12 cellular contexts compared by ENCODE assay signal in genomic region chr22:24431309-24432034, GRCh38. TPM values are rescaled to one million over a fixed set of nuclear protein-coding genes. Genes with fewer than 3 reads are reported as not detected.
DNase-seq lines count a peak whose midpoint lies in the region; ATAC-seq, FAIRE-seq and TF ChIP-seq lines count a peak whose summit lies in the region.
"Had no signal": no experiment of that assay in that cellular context is flagged by ENCODE, and none has a peak within 500 bp of the region (broad histone marks: within the 10 kb centered on the region; RNA-seq: fewer than 3 reads in every experiment).

No MANE protein-coding gene starts in this region.

- H3K9me3 ChIP-seq in mucosa of descending colon, result no peaks in the 10 kb centered on the region
- H3K9me3 ChIP-seq: psoas muscle had no signal

- no TSS peak for BruUV-seq in Calu3 (replicated peaks; lab: Mats Ljungman, UMichigan)

- H3K27ac Mint-ChIP-seq in Calu3 (ENCODE audit: unreplicated experiment), result no peak overlapping the region
- peak overlapping the region; percentile 73 for H3K27ac Mint-ChIP-seq in dendritic cell treated with granulocyte-macrophage colony-stimulating factor and Interleukin-4, amounts not matched to agents 40 ng/mL and 50 ng/mL, for 4 days

- ATAC-seq in sciatic nerve (no peak), mucosa of descending colon (no peak)

- peak overlapping the region; percentile 41 for H3K4me3 Mint-ChIP-seq in Calu3 (ENCODE audit: low read depth, unreplicated experiment)
- no peak overlapping the region for H3K4me3 Mint-ChIP-seq in dendritic cell treated with granulocyte-macrophage colony-stimulating factor and Interleukin-4, amounts not matched to agents 40 ng/mL and 50 ng/mL, for 4 days

- peaks cover 9% of the 10 kb centered on the region for H3K36me3 Mint-ChIP-seq in Calu3 (ENCODE audit: insufficient read depth, unreplicated experiment)
- no peaks in the 10 kb centered on the region for H3K36me3 Mint-ChIP-seq in dendritic cell treated with granulocyte-macrophage colony-stimulating factor and Interleukin-4, amounts not matched to agents 40 ng/mL and 50 ng/mL, for 4 days (ENCODE audit: low read depth)

- TF ChIP-seq CTCF in Calu3 (IDR thresholded peaks at IDR 0.05; ENCODE audit: unreplicated experiment), result no peak
- TF ChIP-seq CTCF in mucosa of descending colon (IDR thresholded peaks at IDR 0.05), result no peak

- peaks cover 26% of the 10 kb centered on the region for H3K27me3 Mint-ChIP-seq in Calu3 (ENCODE audit: unreplicated experiment)
- peaks cover 14% of the 10 kb centered on the region for H3K27me3 Mint-ChIP-seq in dendritic cell treated with granulocyte-macrophage colony-stimulating factor and Interleukin-4, amounts not matched to agents 40 ng/mL and 50 ng/mL, for 4 days

- H3K4me3 ChIP-seq in mucosa of descending colon, result no peak overlapping the region
- H3K4me3 ChIP-seq: psoas muscle had no signal

- TF ChIP-seq POLR2A in GM12892 (IDR thresholded peaks at IDR 0.05; ENCODE audit: low read depth, low read length), result no peak

- FAIRE-seq in GM12892 (lab: Jason Lieb, UNC), result no peak
- FAIRE-seq: colon had no signal

- H3K36me3 ChIP-seq in mucosa of descending colon (ENCODE audit: low read depth), result no peaks in the 10 kb centered on the region

- DNase-seq in Calu3 (no peak), NAMALWA (ENCODE audit: low spot score) (peak; percentile 26), sciatic nerve (ENCODE audit: low spot score) (peak; percentile 49), mucosa of descending colon (no peak), GM12892 (ENCODE audit: insufficient read length) (no peak), putamen (ENCODE audit: low spot score) (no peak)
- DNase-seq: activated effector memory CD4-positive, alpha-beta T cell treated with Interleukin-2 at 50 U/mL for 16 hours; DMS79; NCI-H82 had no signal

- intact Hi-C loops in Calu3 (cut with micrococcal nuclease; ENCODE audit: unreplicated experiment) (no loop called here), sciatic nerve (cut with DNase I) (no loop called here), mucosa of descending colon (cut with DNase I, micrococcal nuclease) (no loop called here)
- intact Hi-C loops in dendritic cell treated with granulocyte-macrophage colony-stimulating factor and Interleukin-4, amounts not matched to agents 40 ng/mL and 50 ng/mL, for 4 days (cut with micrococcal nuclease), result no loop called here

- H3K4me1 Mint-ChIP-seq in Calu3 (ENCODE audit: low read depth, unreplicated experiment), result peaks cover 15% of the 10 kb centered on the region
- peaks cover 93% of the 10 kb centered on the region for H3K4me1 Mint-ChIP-seq in dendritic cell treated with granulocyte-macrophage colony-stimulating factor and Interleukin-4, amounts not matched to agents 40 ng/mL and 50 ng/mL, for 4 days (ENCODE audit: low read depth)

- CTCF ChIA-PET in Calu3 (lab: Charles Lee), result no interaction called here

- H3K4me1 ChIP-seq in mucosa of descending colon (ENCODE audit: low read depth), result peaks cover 41% of the 10 kb centered on the region
- H3K4me1 ChIP-seq: psoas muscle had no signal

- H3K9me3 Mint-ChIP-seq in Calu3 (ENCODE audit: low read depth, unreplicated experiment), result no peaks in the 10 kb centered on the region
- H3K9me3 Mint-ChIP-seq in dendritic cell treated with granulocyte-macrophage colony-stimulating factor and Interleukin-4, amounts not matched to agents 40 ng/mL and 50 ng/mL, for 4 days, result no peaks in the 10 kb centered on the region

RNA-seq across cellular contexts. Expression of gene ADORA2A, which starts 4.1 kb away (rescaled TPM):
- total RNA-seq in Calu3 (2022), result 2.4 and 2.9 TPM in 2 replicates
- total RNA-seq in sciatic nerve, result 8.4 TPM
- total RNA-seq in mucosa of descending colon, result 1 to 10 TPM; 2.1 to 4.0 (median 3.6) TPM
- polyA plus RNA-seq in GM12892 (2012; ENCODE audit: missing spikeins), result 14.3 TPM

Comparison
In these comparisons a context has a peak if more than half of its experiments do, and no peak if none do; other contexts are left out.
1. DNase-seq: peak in NAMALWA (single experiment) and sciatic nerve (single experiment); none in Calu3 (single experiment), mucosa of descending colon (0 of 3), GM12892 (single experiment) and putamen (single experiment).